In the genomic region with DNA sequence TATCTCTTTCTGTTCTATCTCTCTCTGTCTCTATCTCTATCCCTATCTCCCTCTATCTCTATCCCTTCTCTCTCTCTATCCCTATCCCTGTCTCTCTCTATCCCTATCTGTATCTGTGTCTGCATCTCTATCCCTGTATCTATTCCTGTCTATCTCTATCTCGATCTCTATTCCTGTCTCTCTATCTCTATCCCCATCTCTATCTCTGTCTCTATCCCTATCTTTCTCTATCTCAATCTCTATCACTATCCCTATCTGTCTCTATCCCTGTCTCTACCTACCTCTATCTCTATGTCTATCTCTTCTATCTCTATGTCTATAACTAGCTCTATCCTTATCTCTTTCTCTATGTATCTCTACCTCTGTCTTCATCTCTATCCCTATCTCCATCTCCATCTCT, we compare ENCODE assay signal across 8 cellular contexts.
"Had no signal": no experiment of that assay in that cellular context is flagged by ENCODE, and none has a peak within 500 bp of the region (broad histone marks: within the 10 kb centered on the region; RNA-seq: fewer than 3 reads in every experiment).

No MANE protein-coding gene starts in this region.

- FAIRE-seq: G401.6, GM12878, GM12891, GM12892, GM18507, GM19239 had no signal

- H3K4me3 ChIP-seq: GM12878 had no signal

- DNase-seq: GDM1, GF-D8 had no signal

- ATAC-seq: GM12878 had no signal
